In genomic region chr1:6246497-6247295, GRCh38 we compare ENCODE assay signal across 8 cellular contexts. TPM values are rescaled to one million over a fixed set of nuclear protein-coding genes. Genes with fewer than 3 reads are reported as not detected.
DNase-seq lines count a peak whose midpoint lies in the region; ATAC-seq and TF ChIP-seq lines count a peak whose summit lies in the region.

No MANE protein-coding gene starts in this region.

- H3K4me3 ChIP-seq in CD8-positive, alpha-beta T cell (ENCODE audit: low read depth, low read length), result no peak overlapping the region
- H3K4me3 ChIP-seq in ectodermal cell (ENCODE audit: insufficient read depth, low read depth, low read length) (peak overlapping the region; percentile 61), lower lobe of right lung (no peak overlapping the region)

- H3K4me1 Mint-ChIP-seq in CD8-positive, alpha-beta T cell (ENCODE audit: low read depth), result peaks cover 6% of the 10 kb centered on the region
- H3K4me1 Mint-ChIP-seq in activated CD4-positive, alpha-beta memory T cell treated with anti-CD3 and anti-CD28 coated beads for 36 hours (ENCODE audit: low read depth), result peaks cover 5% of the 10 kb centered on the region

- H3K36me3 Mint-ChIP-seq in CD8-positive, alpha-beta T cell, result no peaks in the 10 kb centered on the region
- H3K36me3 Mint-ChIP-seq in activated CD4-positive, alpha-beta memory T cell treated with anti-CD3 and anti-CD28 coated beads for 36 hours, result peaks cover 3% of the 10 kb centered on the region

- H3K4me1 ChIP-seq in CD8-positive, alpha-beta T cell (ENCODE audit: insufficient read depth, low read length), result peaks cover 15% of the 10 kb centered on the region
- H3K4me1 ChIP-seq in ectodermal cell (ENCODE audit: control insufficient read depth, insufficient read depth, low read length), result peaks cover 31% of the 10 kb centered on the region
- H3K4me1 ChIP-seq in lower lobe of right lung, result peaks cover 28% of the 10 kb centered on the region

- peak; percentile 94 for TF ChIP-seq CTCF in CD8-positive, alpha-beta T cell (IDR thresholded peaks at IDR 0.05)
- TF ChIP-seq CTCF in lower lobe of right lung (IDR thresholded peaks at IDR 0.05), result peak; percentile 92

- intact Hi-C loops in CD8-positive, alpha-beta T cell (cut with DNase I, micrococcal nuclease), result loop anchor here (1.0 to 10.0 kb wide), 9 partner anchors 14 to 458 kb away; partner anchors contain the start of genes ACOT7 (in 1 of the 2), DNAJC11 (in 1 of the 2) and GPR153 (in 1 of the 2)
- intact Hi-C loops in activated CD4-positive, alpha-beta memory T cell treated with anti-CD3 and anti-CD28 coated beads for 36 hours (cut with micrococcal nuclease), result loop anchor here (1.0 to 5.0 kb wide), 3 partner anchors 97 to 176 kb away; partner anchors contain the start of gene ESPN
- intact Hi-C loops in lower lobe of right lung (cut with DNase I), result no loop called here

- peaks cover 43% of the 10 kb centered on the region for H3K27me3 ChIP-seq in CD8-positive, alpha-beta T cell (ENCODE audit: insufficient read depth, low read length)
- peaks cover 72% of the 10 kb centered on the region for H3K27me3 ChIP-seq in ectodermal cell (ENCODE audit: control insufficient read depth, insufficient read depth, low read length, poor library complexity, severe bottlenecking)
- peaks cover 90% of the 10 kb centered on the region for H3K27me3 ChIP-seq in lower lobe of right lung (ENCODE audit: low read depth)

- peak; percentile 58 to 87 (median 78) for DNase-seq in CD8-positive, alpha-beta T cell
- DNase-seq in NCI-H526 treated with DMSO at 0.1 percent for 48 hours (lab: John Stamatoyannopoulos, UW), result peak; percentile 52
- peak; percentile 85 for DNase-seq in activated CD4-positive, alpha-beta memory T cell treated with anti-CD3 and anti-CD28 coated beads for 36 hours
- DNase-seq in lower lobe of right lung, result peak; percentile 87
- peak; percentile 74 for DNase-seq in stimulated activated CD8-positive, alpha-beta memory T cell treated with anti-CD3 and anti-CD28 coated beads, Interleukin-12 subunit alpha, Interleukin-12 subunit beta, amount 100 ng/mL, for 1 hour (ENCODE audit: low read depth)

- TF ChIP-seq POLR2A in GM18505 (IDR thresholded peaks at IDR 0.05; ENCODE audit: borderline replicate concordance, extremely low read depth, insufficient read depth, insufficient read length), result no peak

- peaks cover 49% of the 10 kb centered on the region for H3K27me3 Mint-ChIP-seq in CD8-positive, alpha-beta T cell (ENCODE audit: low read depth)
- peaks cover 53% of the 10 kb centered on the region for H3K27me3 Mint-ChIP-seq in activated CD4-positive, alpha-beta memory T cell treated with anti-CD3 and anti-CD28 coated beads for 36 hours

- no peaks in the 10 kb centered on the region for H3K9me3 Mint-ChIP-seq in CD8-positive, alpha-beta T cell
- H3K9me3 Mint-ChIP-seq in activated CD4-positive, alpha-beta memory T cell treated with anti-CD3 and anti-CD28 coated beads for 36 hours, result no peaks in the 10 kb centered on the region

- H3K27ac Mint-ChIP-seq in CD8-positive, alpha-beta T cell, result no peak overlapping the region
- H3K27ac Mint-ChIP-seq in activated CD4-positive, alpha-beta memory T cell treated with anti-CD3 and anti-CD28 coated beads for 36 hours, result peak overlapping the region; percentile 30

- no peaks in the 10 kb centered on the region for H3K9me3 ChIP-seq in CD8-positive, alpha-beta T cell (ENCODE audit: low read length)
- no peaks in the 10 kb centered on the region for H3K9me3 ChIP-seq in ectodermal cell (ENCODE audit: control insufficient read depth, low read length)
- no peaks in the 10 kb centered on the region for H3K9me3 ChIP-seq in lower lobe of right lung

- no peak overlapping the region for H3K27ac ChIP-seq in CD8-positive, alpha-beta T cell (ENCODE audit: low read depth, low read length)
- H3K27ac ChIP-seq in ectodermal cell (ENCODE audit: insufficient read depth, low read depth, low read length, poor library complexity, severe bottlenecking), result peak overlapping the region; percentile 22
- no peak overlapping the region for H3K27ac ChIP-seq in lower lobe of right lung

- WGBS in ectodermal cell, 2 experiments, result 10% methylated on average over 28 of the region's 28 CpGs

- POLR2A ChIA-PET in CD8-positive, alpha-beta T cell (lab: Charles Lee), result interaction anchor here (1.1 kb wide), 1 partner anchor 102 kb away, joined by 3 read pairs; no protein-coding TSS in a partner anchor
- POLR2A ChIA-PET in activated CD4-positive, alpha-beta memory T cell treated with anti-CD3 and anti-CD28 coated beads for 36 hours (lab: Charles Lee), result interaction anchor here (0.9 kb wide), 1 partner anchor 147 kb away, joined by 3 read pairs; the partner anchor contains the start of gene ACOT7

- H3K36me3 ChIP-seq in CD8-positive, alpha-beta T cell (ENCODE audit: insufficient read depth, low read length), result no peaks in the 10 kb centered on the region
- no peaks in the 10 kb centered on the region for H3K36me3 ChIP-seq in ectodermal cell (ENCODE audit: control insufficient read depth, insufficient read depth, low read length)
- H3K36me3 ChIP-seq in lower lobe of right lung, result no peaks in the 10 kb centered on the region

- CTCF ChIA-PET in CD8-positive, alpha-beta T cell (lab: Charles Lee), result interaction anchor here (0.6 to 6.1 kb wide), 55 partner anchors 10 to 308 kb away, joined by 3 to 128 read pairs (median 4); partner anchors contain the start of genes ACOT7, GPR153, ICMT and NOL9
- CTCF ChIA-PET in activated CD4-positive, alpha-beta memory T cell treated with anti-CD3 and anti-CD28 coated beads for 36 hours (lab: Charles Lee), result interaction anchor here (0.7 to 4.8 kb wide), 43 partner anchors 10 to 248 kb away, joined by 3 to 60 read pairs (median 7); partner anchors contain the start of genes ACOT7, GPR153, HES2 and ICMT

- peak overlapping the region; percentile 61 for H3K4me3 Mint-ChIP-seq in CD8-positive, alpha-beta T cell
- H3K4me3 Mint-ChIP-seq in activated CD4-positive, alpha-beta memory T cell treated with anti-CD3 and anti-CD28 coated beads for 36 hours, result peak overlapping the region; percentile 53

- ATAC-seq in CD8-positive, alpha-beta T cell, result peak; percentile 72
- ATAC-seq in HG02623 (IDR thresholded peaks at IDR 0.05; ENCODE audit: unreplicated experiment), result peak; percentile 44
- peak; percentile 75 to 80 for ATAC-seq in lower lobe of right lung
- no peak for ATAC-seq in GM18505 (IDR thresholded peaks at IDR 0.05; ENCODE audit: unreplicated experiment)

RNA-seq across cellular contexts. Expression of gene HES3, which starts 2.7 kb away (rescaled TPM):
- not detected for total RNA-seq in CD8-positive, alpha-beta T cell
- not detected for total RNA-seq in activated CD4-positive, alpha-beta memory T cell treated with anti-CD3 and anti-CD28 coated beads for 36 hours
- polyA plus RNA-seq in ectodermal cell (2013, experiment 1 of 4), result 22.3 TPM
- 28.2 TPM for polyA plus RNA-seq in ectodermal cell (2013, experiment 2 of 4)
- polyA plus RNA-seq in ectodermal cell (2013, experiment 3 of 4), result 53.8 TPM
- polyA plus RNA-seq in ectodermal cell (2013, experiment 4 of 4), result 47.1 TPM
- not detected for total RNA-seq in lower lobe of right lung

RNA-seq across cellular contexts. Expression of gene ICMT, which starts 10.9 kb away (rescaled TPM):
- 1 to 10 TPM; 1.7 to 2.2 TPM for total RNA-seq in CD8-positive, alpha-beta T cell
- total RNA-seq in activated CD4-positive, alpha-beta memory T cell treated with anti-CD3 and anti-CD28 coated beads for 36 hours, result 10 to 100 TPM; 47.6 to 51.4 TPM
- 107 TPM for polyA plus RNA-seq in ectodermal cell (2013, experiment 1 of 4)
- 123 TPM for polyA plus RNA-seq in ectodermal cell (2013, experiment 2 of 4)
- polyA plus RNA-seq in ectodermal cell (2013, experiment 3 of 4), result 81.1 TPM
- polyA plus RNA-seq in ectodermal cell (2013, experiment 4 of 4), result 84.0 TPM
- 49.0 TPM for total RNA-seq in lower lobe of right lung

RNA-seq across cellular contexts. Expression of gene GPR153, which starts 14.2 kb away (rescaled TPM):
- total RNA-seq in CD8-positive, alpha-beta T cell, result under 1 TPM; 0.61 to 0.65 TPM
- total RNA-seq in activated CD4-positive, alpha-beta memory T cell treated with anti-CD3 and anti-CD28 coated beads for 36 hours, result under 1 TPM; 0.17 to 0.26 TPM
- 28.1 TPM for polyA plus RNA-seq in ectodermal cell (2013, experiment 1 of 4)
- 36.8 TPM for polyA plus RNA-seq in ectodermal cell (2013, experiment 2 of 4)
- 31.6 TPM for polyA plus RNA-seq in ectodermal cell (2013, experiment 3 of 4)
- 34.9 TPM for polyA plus RNA-seq in ectodermal cell (2013, experiment 4 of 4)
- total RNA-seq in lower lobe of right lung, result 16.6 TPM

RNA-seq across cellular contexts. Expression of gene RNF207, which starts 40.8 kb away (rescaled TPM):
- total RNA-seq in CD8-positive, alpha-beta T cell, result 1 to 10 TPM; 5.1 to 5.2 TPM
- 10 to 100 TPM; 14.7 to 18.4 TPM for total RNA-seq in activated CD4-positive, alpha-beta memory T cell treated with anti-CD3 and anti-CD28 coated beads for 36 hours
- 3.7 TPM for polyA plus RNA-seq in ectodermal cell (2013, experiment 1 of 4)
- polyA plus RNA-seq in ectodermal cell (2013, experiment 2 of 4), result 5.1 TPM
- 2.0 TPM for polyA plus RNA-seq in ectodermal cell (2013, experiment 3 of 4)
- polyA plus RNA-seq in ectodermal cell (2013, experiment 4 of 4), result 4.0 TPM
- total RNA-seq in lower lobe of right lung, result 14.0 TPM

RNA-seq across cellular contexts. Expression of gene RPL22, which starts 47.3 kb away (rescaled TPM):
- total RNA-seq in CD8-positive, alpha-beta T cell, result 100 to 1,000 TPM; 565 to 567 TPM
- total RNA-seq in activated CD4-positive, alpha-beta memory T cell treated with anti-CD3 and anti-CD28 coated beads for 36 hours, result 100 to 1,000 TPM; 395 to 433 TPM
- 542 TPM for polyA plus RNA-seq in ectodermal cell (2013, experiment 1 of 4)
- polyA plus RNA-seq in ectodermal cell (2013, experiment 2 of 4), result 587 TPM
- 400 TPM for polyA plus RNA-seq in ectodermal cell (2013, experiment 3 of 4)
- 452 TPM for polyA plus RNA-seq in ectodermal cell (2013, experiment 4 of 4)
- total RNA-seq in lower lobe of right lung, result 317 TPM

Comparison
In these comparisons a context has a peak if more than half of its experiments do, and no peak if none do; other contexts are left out.
1. RNA of gene ICMT, which starts 10.9 kb away (total RNA-seq): 47.6 to 51.4 TPM in activated CD4-positive, alpha-beta memory T cell treated with anti-CD3 and anti-CD28 coated beads for 36 hours and 49.0 TPM in lower lobe of right lung (single experiment); 1.7 to 2.2 TPM in CD8-positive, alpha-beta T cell; every median in the first group is over 10 times any median in the second.
2. RNA of gene GPR153, which starts 14.2 kb away (total RNA-seq): 16.6 TPM in lower lobe of right lung (single experiment); 0.61 to 0.65 TPM in CD8-positive, alpha-beta T cell and 0.17 to 0.26 TPM in activated CD4-positive, alpha-beta memory T cell treated with anti-CD3 and anti-CD28 coated beads for 36 hours; every median in the first group is over 10 times any median in the second.
3. Peak in every context shown above with its lines, with median percentiles within 50 percentile points of each other: DNase-seq.